15 cellular contexts compared by ENCODE assay signal in the genomic region with DNA sequence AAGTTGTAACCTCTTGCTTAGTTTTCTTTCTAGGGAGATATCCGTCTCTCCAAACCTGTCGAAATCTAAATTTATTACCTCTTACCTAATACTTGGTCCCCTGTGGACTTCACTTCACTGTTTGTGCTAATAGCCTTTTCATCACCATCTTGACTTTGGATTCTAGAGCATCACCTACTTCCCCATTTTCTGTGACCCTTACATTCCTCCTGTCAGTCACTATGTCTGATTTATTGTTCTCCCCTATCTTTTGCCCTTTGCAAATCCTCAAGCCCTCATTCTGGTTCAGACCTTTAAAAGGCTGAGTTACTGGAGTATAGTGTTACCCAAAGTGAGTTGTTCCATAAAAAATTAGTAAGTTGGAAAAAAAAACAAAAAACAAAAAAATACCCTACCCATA. TPM values are rescaled to one million over a fixed set of nuclear protein-coding genes. Genes with fewer than 3 reads are reported as not detected.
A peak's percentile ranks its signal among the peaks of the same experiment; 100 is the strongest.
DNase-seq lines count a peak whose midpoint lies in the region; ATAC-seq and TF ChIP-seq lines count a peak whose summit lies in the region.
"Had no signal": no experiment of that assay in that cellular context is flagged by ENCODE, and none has a peak within 500 bp of the region (broad histone marks: within the 10 kb centered on the region; RNA-seq: fewer than 3 reads in every experiment).

No MANE protein-coding gene starts in this region.

- H3K27me3 Mint-ChIP-seq in HFFc6 (ENCODE audit: insufficient read depth) (no peaks in the 10 kb centered on the region; the same call in 1 of the 2 replicates), nephron progenitor cell (ENCODE audit: low read depth, poor library complexity) (no peaks in the 10 kb centered on the region)
- H3K27me3 Mint-ChIP-seq: B cell had no signal

- TF ChIP-seq CTCF in HFFc6 (IDR thresholded peaks at IDR 0.05): no peak
- no peak for TF ChIP-seq CTCF in nephron progenitor cell (IDR thresholded peaks at IDR 0.05)

- DNase-seq in NOMO-1 treated with DMSO at 0.1 percent for 48 hours (lab: John Stamatoyannopoulos, UW; ENCODE audit: unreplicated experiment) (peak; percentile 64), NOMO-1 treated with dmso at 0.1 percent for 144 hours (lab: John Stamatoyannopoulos, UW; ENCODE audit: unreplicated experiment) (no peak), HFFc6 (no peak), NCI-H226 (peak; percentile 24), nephron progenitor cell (no peak), CD1c-positive myeloid dendritic cell (ENCODE audit: extremely low spot score) (no peak)
- DNase-seq in activated T-cell treated with anti-CD3 and anti-CD28 coated beads, Interleukin-2, amount 50 U/mL, for 1 hour: no peak
- DNase-seq: C1 segment of cervical spinal cord; CD4-positive, alpha-beta memory T cell; DMS79; HCEC 1CT had no signal

- H3K36me3 Mint-ChIP-seq in HFFc6 (ENCODE audit: low read depth) (peaks cover 23% of the 10 kb centered on the region), nephron progenitor cell (ENCODE audit: low read depth) (peaks cover 15% of the 10 kb centered on the region)
- H3K36me3 Mint-ChIP-seq: CD4-positive, alpha-beta memory T cell had no signal

- no peaks in the 10 kb centered on the region for H3K9me3 Mint-ChIP-seq in HFFc6
- H3K9me3 Mint-ChIP-seq in nephron progenitor cell: no peaks in the 10 kb centered on the region
- H3K9me3 Mint-ChIP-seq: CD4-positive, alpha-beta memory T cell had no signal

- no peak for ATAC-seq in GM18517 (IDR thresholded peaks at IDR 0.05; ENCODE audit: unreplicated experiment)
- ATAC-seq: HepG2 had no signal

- H3K4me3 Mint-ChIP-seq in HFFc6: peak overlapping the region; percentile 8; the same call in 1 of the 2 replicates
- peak overlapping the region; percentile 4 for H3K4me3 Mint-ChIP-seq in nephron progenitor cell
- H3K4me3 Mint-ChIP-seq: B cell; CD4-positive, alpha-beta memory T cell had no signal

- H3K27ac Mint-ChIP-seq in HFFc6 (peak overlapping the region; percentile 14; the same call in 1 of the 2 replicates), nephron progenitor cell (peak overlapping the region; percentile 86)
- H3K27ac Mint-ChIP-seq: B cell; CD4-positive, alpha-beta memory T cell had no signal

- H3K4me1 Mint-ChIP-seq in HFFc6 (ENCODE audit: low read depth): peaks cover 95% of the 10 kb centered on the region
- H3K4me1 Mint-ChIP-seq in nephron progenitor cell: peaks cover 85% of the 10 kb centered on the region
- H3K4me1 Mint-ChIP-seq: CD4-positive, alpha-beta memory T cell had no signal

RNA-seq across cellular contexts. Expression of gene MYO1B, which starts 7.5 kb away (rescaled TPM):
- 100 to 1,000 TPM; 214 to 254 (median 236) TPM for total RNA-seq in HFFc6 (2021; fragmentation: NEBNext Ultra II Directional; extraction: Animal tissue kit (Norgen Biotek cat#: 25700))
- total RNA-seq: G401 had no signal

Comparison
In these comparisons a context has a peak if more than half of its experiments do, and no peak if none do; other contexts are left out.
1. DNase-seq: peak in NOMO-1 treated with DMSO at 0.1 percent for 48 hours (single experiment) and NCI-H226 (single experiment); none in NOMO-1 treated with dmso at 0.1 percent for 144 hours (single experiment), HFFc6 (single experiment), nephron progenitor cell (single experiment), CD1c-positive myeloid dendritic cell (single experiment) and activated T-cell treated with anti-CD3 and anti-CD28 coated beads, Interleukin-2, amount 50 U/mL, for 1 hour (single experiment).